8 cellular contexts compared by ENCODE assay signal in genomic region chr19:45901432-45901903, GRCh38. TPM values are rescaled to one million over a fixed set of nuclear protein-coding genes. Genes with fewer than 3 reads are reported as not detected.
DNase-seq lines count a peak whose midpoint lies in the region; ATAC-seq and TF ChIP-seq lines count a peak whose summit lies in the region.

No MANE protein-coding gene starts in this region.

- H3K4me1 ChIP-seq in breast epithelium = no peaks in the 10 kb centered on the region
- peaks cover 11 to 20% of the 10 kb centered on the region in 2 donors for H3K4me1 ChIP-seq in left lung
- peaks cover 3 to 28% (median 25%) of the 10 kb centered on the region in 5 donors for H3K4me1 ChIP-seq in subcutaneous abdominal adipose tissue (ENCODE audit: control insufficient read depth in 5 of 5, insufficient read depth in 5 of 5, low read length in 5 of 5)

- DNase-seq in GM06990 (ENCODE audit: extremely low read depth, insufficient read length) (no peak), NOMO-1 treated with dmso at 0.1 percent for 144 hours (lab: John Stamatoyannopoulos, UW; ENCODE audit: unreplicated experiment) (peak; percentile 50), breast epithelium (ENCODE audit: low spot score in 2 of 2) (no peak), left lung (peak; percentile 55 to 90)

- TF ChIP-seq POLR2A in breast epithelium (IDR thresholded peaks at IDR 0.05) = no peak

- H3K27me3 ChIP-seq in GM06990 (replicated peaks; ENCODE audit: control insufficient read depth, insufficient read depth, low read length) (no peaks in the 10 kb centered on the region), breast epithelium (no peaks in the 10 kb centered on the region), left lung (no peaks in the 10 kb centered on the region), subcutaneous abdominal adipose tissue (ENCODE audit: control insufficient read depth in 5 of 5, insufficient read depth in 4 of 5, low read length in 5 of 5) (no peaks in the 10 kb centered on the region)

- peak overlapping the region in 2 of 5 donors; percentile 48 to 59 for H3K9ac ChIP-seq in subcutaneous abdominal adipose tissue (ENCODE audit: low read length in 5 of 5)

- TF ChIP-seq CTCF in GM06990 (IDR thresholded peaks at IDR 0.05; ENCODE audit: insufficient read depth, low read length, poor library complexity, severe bottlenecking) (no peak), breast epithelium (IDR thresholded peaks at IDR 0.05) (no peak), left lung (IDR thresholded peaks at IDR 0.05) (no peak)

- H3K9me3 ChIP-seq in breast epithelium = no peaks in the 10 kb centered on the region
- H3K9me3 ChIP-seq in left lung = no peaks in the 10 kb centered on the region
- H3K9me3 ChIP-seq in subcutaneous abdominal adipose tissue (ENCODE audit: control insufficient read depth in 5 of 5, low read length in 5 of 5) = no peaks in the 10 kb centered on the region

- H3K4me3 ChIP-seq in GM06990 (replicated peaks; ENCODE audit: low read depth, low read length) = peak overlapping the region; percentile 84
- peak overlapping the region; percentile 59 to 79 (median 75) for H3K4me3 ChIP-seq in breast epithelium
- H3K4me3 ChIP-seq in left lung = peak overlapping the region; percentile 57 to 76
- H3K4me3 ChIP-seq in subcutaneous abdominal adipose tissue (ENCODE audit: low read depth in 1 of 5, low read length in 5 of 5) = peak overlapping the region in 4 of 5 donors; percentile 48 to 88 (median 72)

- ATAC-seq in left lung (peak; percentile 2), GM18909 (IDR thresholded peaks at IDR 0.05; ENCODE audit: poor library complexity, unreplicated experiment) (no peak), HG03135 (IDR thresholded peaks at IDR 0.05; ENCODE audit: unreplicated experiment) (no peak), HG03378 (IDR thresholded peaks at IDR 0.05; ENCODE audit: unreplicated experiment) (no peak)

- H3K27ac ChIP-seq in breast epithelium = no peak overlapping the region
- peak overlapping the region in 1 of 2 donors; percentile 28 for H3K27ac ChIP-seq in left lung
- H3K27ac ChIP-seq in subcutaneous abdominal adipose tissue (ENCODE audit: low read depth, low read length) = no peak overlapping the region

- no peaks in the 10 kb centered on the region; the same call in 1 of the 2 replicates for H3K36me3 ChIP-seq in GM06990 (ENCODE audit: control insufficient read depth, insufficient read depth, low read length)
- no peaks in the 10 kb centered on the region for H3K36me3 ChIP-seq in breast epithelium
- peaks cover 0 to 27% of the 10 kb centered on the region in 2 donors for H3K36me3 ChIP-seq in left lung
- H3K36me3 ChIP-seq in subcutaneous abdominal adipose tissue (ENCODE audit: control insufficient read depth in 5 of 5, insufficient read depth in 5 of 5, low read length in 5 of 5) = peaks cover 0 to 18% (median 14%) of the 10 kb centered on the region in 5 donors

- intact Hi-C loops in breast epithelium (cut with DNase I; ENCODE audit: low total_unique reads) = loop anchor here (1.0 kb wide), 1 partner anchor 29 kb away; no protein-coding TSS in a partner anchor
- intact Hi-C loops in left lung (cut with DNase I) = no loop called here

RNA-seq across cellular contexts. Expression of gene MYPOP, which starts 0.9 kb away (rescaled TPM):
- 1 to 10 TPM; 2.0 to 5.9 (median 2.4) TPM for total RNA-seq in breast epithelium
- total RNA-seq in left lung = 1 to 10 TPM; 7.2 to 8.7 TPM

RNA-seq across cellular contexts. Expression of gene NANOS2, which starts 13.1 kb away (rescaled TPM):
- total RNA-seq in breast epithelium (not detected), left lung (not detected)

RNA-seq across cellular contexts. Expression of gene IRF2BP1, which starts 15.5 kb away (rescaled TPM):
- total RNA-seq in breast epithelium (10 to 100 TPM; 16.5 to 26.5 (median 19.7) TPM), left lung (10 to 100 TPM; 18.0 to 20.3 TPM)

RNA-seq across cellular contexts. Expression of gene FOXA3, which starts 37.3 kb away (rescaled TPM):
- total RNA-seq in breast epithelium (under 1 TPM in 1 of 3 donors, not detected in 2; 0.33 TPM), left lung (1 to 10 TPM in 1 of 2 donors, under 1 TPM in 1; 0.45 to 1.6 TPM)

RNA-seq across cellular contexts. Expression of gene SYMPK, which starts 38.5 kb away (rescaled TPM):
- total RNA-seq in breast epithelium = 10 to 100 TPM; 24.3 to 50.8 (median 31.3) TPM
- 10 to 100 TPM; 69.0 to 69.3 TPM for total RNA-seq in left lung

Comparison
In these comparisons a context has a peak if more than half of its experiments do, and no peak if none do; other contexts are left out.
1. DNase-seq: peak in NOMO-1 treated with dmso at 0.1 percent for 144 hours (single experiment) and left lung (2 of 2); none in GM06990 (single experiment) and breast epithelium (0 of 2).
2. Peak in every context shown above with its lines, with median percentiles within 50 percentile points of each other: H3K4me3 ChIP-seq.